Comparison of ENCODE assay signal across 1 cellular context in genomic region chr1:230127105-230128054, GRCh38.
A peak's percentile ranks its signal among the peaks of the same experiment; 100 is the strongest.
TF ChIP-seq lines count a peak whose summit lies in the region.

No MANE protein-coding gene starts in this region.

TF ChIP-seq in K562, 482 proteins besides CTCF, POLR2A, EP300 and RAD21 (continued from another document and continues in another):
- TF ChIP-seq DLX4 (CRISPR knock-in tag; IDR thresholded peaks at IDR 0.05) (no peak), CREB3 (tag; conservative IDR thresholded peaks at IDR 0.05; ENCODE audit: low read depth) (peak; percentile 73), MCM5 (IDR thresholded peaks at IDR 0.05; ENCODE audit: low read depth) (no peak), XRCC5 (IDR thresholded peaks at IDR 0.05; ENCODE audit: low read depth, low read length) (no peak), CBX5 (IDR thresholded peaks at IDR 0.05; ENCODE audit: borderline replicate concordance, low read depth) (0 out of 2 replicates have a peak, but pooled peaks have one; percentile 32), ZC3H8 (IDR thresholded peaks at IDR 0.05) (0 out of 2 replicates have a peak, but pooled peaks have one; percentile 35), PTRF (tag; IDR thresholded peaks at IDR 0.05) (no peak), ZNF239 (CRISPR knock-in tag; IDR thresholded peaks at IDR 0.05) (no peak), NFIX (CRISPR knock-in tag; IDR thresholded peaks at IDR 0.05; ENCODE audit: low read depth) (no peak), ARID1B (IDR thresholded peaks at IDR 0.05) (peak; percentile 99), ZNF766 (CRISPR knock-in tag; conservative IDR thresholded peaks at IDR 0.05) (peak; percentile 73; the same call in 1 of the 2 replicates), SMC3 (conservative IDR thresholded peaks at IDR 0.05; ENCODE audit: insufficient read depth, low read depth, low read length) (no peak), ZNF431 (CRISPR knock-in tag; IDR thresholded peaks at IDR 0.05) (no peak), PHB2 (IDR thresholded peaks at IDR 0.05; ENCODE audit: low read depth) (peak; percentile 77), SMARCE1 (IDR thresholded peaks at IDR 0.05) (peak; percentile 94), KLF13 (tag; IDR thresholded peaks at IDR 0.05; ENCODE audit: borderline replicate concordance, low read depth) (peak; percentile 35; the same call in 1 of the 2 replicates), SMAD2 (IDR thresholded peaks at IDR 0.05; ENCODE audit: low read depth, low read length) (no peak), ADNP (tag; IDR thresholded peaks at IDR 0.05) (peak; percentile 64), CEBPB (tag; IDR thresholded peaks at IDR 0.05) (peak; percentile 97), ZBTB12 (CRISPR knock-in tag; IDR thresholded peaks at IDR 0.05) (no peak), TAF7 (tag; IDR thresholded peaks at IDR 0.05) (no peak), SIRT6 (IDR thresholded peaks at IDR 0.05; ENCODE audit: low read depth, low read length) (no peak), SIX5 (IDR thresholded peaks at IDR 0.05; ENCODE audit: borderline replicate concordance in 1 of 2, insufficient read depth in 1 of 2, low read depth in 1 of 2, low read length in 2 of 2) (no peak), NR2F6 (CRISPR knock-in tag; IDR thresholded peaks at IDR 0.05) (no peak), KLF6 (CRISPR knock-in tag; IDR thresholded peaks at IDR 0.05; ENCODE audit: borderline replicate concordance) (peak; percentile 39; the same call in 1 of the 2 replicates), PHF8 (IDR thresholded peaks at IDR 0.05; ENCODE audit: borderline replicate concordance, low read length) (no peak; the same call in 1 of the 2 replicates), HNRNPK (IDR thresholded peaks at IDR 0.05; ENCODE audit: low read depth, low read length, poor library complexity, severe bottlenecking) (no peak), KLF10 (CRISPR knock-in tag; IDR thresholded peaks at IDR 0.05) (no peak), PML (IDR thresholded peaks at IDR 0.05; ENCODE audit: low read length) (peak; percentile 92), CREB1 (IDR thresholded peaks at IDR 0.05) (peak; percentile 76), CREB1 (CRISPR knock-in tag; IDR thresholded peaks at IDR 0.05) (peak; percentile 33; the same call in 1 of the 2 replicates), ZNF184 (CRISPR knock-in tag; IDR thresholded peaks at IDR 0.05) (no peak), PHF21A (IDR thresholded peaks at IDR 0.05; ENCODE audit: borderline replicate concordance, low read depth) (peak; percentile 69; the same call in 1 of the 2 replicates), TGIF2 (CRISPR knock-in tag; IDR thresholded peaks at IDR 0.05) (no peak), ZNF445 (CRISPR knock-in tag; IDR thresholded peaks at IDR 0.05; ENCODE audit: low read depth) (0 out of 2 replicates have a peak, but pooled peaks have one; percentile 5), SRSF7 (optimal IDR thresholded peaks at IDR 0.05; ENCODE audit: low read depth, low read length) (no peak), ARID2 (IDR thresholded peaks at IDR 0.05) (no peak; the same call in 1 of the 2 replicates)
- TF ChIP-seq, protein P1, sequence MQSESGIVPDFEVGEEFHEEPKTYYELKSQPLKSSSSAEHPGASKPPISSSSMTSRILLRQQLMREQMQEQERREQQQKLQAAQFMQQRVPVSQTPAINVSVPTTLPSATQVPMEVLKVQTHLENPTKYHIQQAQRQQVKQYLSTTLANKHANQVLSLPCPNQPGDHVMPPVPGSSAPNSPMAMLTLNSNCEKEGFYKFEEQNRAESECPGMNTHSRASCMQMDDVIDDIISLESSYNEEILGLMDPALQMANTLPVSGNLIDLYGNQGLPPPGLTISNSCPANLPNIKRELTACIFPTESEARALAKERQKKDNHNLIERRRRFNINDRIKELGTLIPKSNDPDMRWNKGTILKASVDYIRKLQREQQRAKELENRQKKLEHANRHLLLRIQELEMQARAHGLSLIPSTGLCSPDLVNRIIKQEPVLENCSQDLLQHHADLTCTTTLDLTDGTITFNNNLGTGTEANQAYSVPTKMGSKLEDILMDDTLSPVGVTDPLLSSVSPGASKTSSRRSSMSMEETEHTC (IDR thresholded peaks at IDR 0.05) = peak; percentile 99
- TF ChIP-seq, protein P2, sequence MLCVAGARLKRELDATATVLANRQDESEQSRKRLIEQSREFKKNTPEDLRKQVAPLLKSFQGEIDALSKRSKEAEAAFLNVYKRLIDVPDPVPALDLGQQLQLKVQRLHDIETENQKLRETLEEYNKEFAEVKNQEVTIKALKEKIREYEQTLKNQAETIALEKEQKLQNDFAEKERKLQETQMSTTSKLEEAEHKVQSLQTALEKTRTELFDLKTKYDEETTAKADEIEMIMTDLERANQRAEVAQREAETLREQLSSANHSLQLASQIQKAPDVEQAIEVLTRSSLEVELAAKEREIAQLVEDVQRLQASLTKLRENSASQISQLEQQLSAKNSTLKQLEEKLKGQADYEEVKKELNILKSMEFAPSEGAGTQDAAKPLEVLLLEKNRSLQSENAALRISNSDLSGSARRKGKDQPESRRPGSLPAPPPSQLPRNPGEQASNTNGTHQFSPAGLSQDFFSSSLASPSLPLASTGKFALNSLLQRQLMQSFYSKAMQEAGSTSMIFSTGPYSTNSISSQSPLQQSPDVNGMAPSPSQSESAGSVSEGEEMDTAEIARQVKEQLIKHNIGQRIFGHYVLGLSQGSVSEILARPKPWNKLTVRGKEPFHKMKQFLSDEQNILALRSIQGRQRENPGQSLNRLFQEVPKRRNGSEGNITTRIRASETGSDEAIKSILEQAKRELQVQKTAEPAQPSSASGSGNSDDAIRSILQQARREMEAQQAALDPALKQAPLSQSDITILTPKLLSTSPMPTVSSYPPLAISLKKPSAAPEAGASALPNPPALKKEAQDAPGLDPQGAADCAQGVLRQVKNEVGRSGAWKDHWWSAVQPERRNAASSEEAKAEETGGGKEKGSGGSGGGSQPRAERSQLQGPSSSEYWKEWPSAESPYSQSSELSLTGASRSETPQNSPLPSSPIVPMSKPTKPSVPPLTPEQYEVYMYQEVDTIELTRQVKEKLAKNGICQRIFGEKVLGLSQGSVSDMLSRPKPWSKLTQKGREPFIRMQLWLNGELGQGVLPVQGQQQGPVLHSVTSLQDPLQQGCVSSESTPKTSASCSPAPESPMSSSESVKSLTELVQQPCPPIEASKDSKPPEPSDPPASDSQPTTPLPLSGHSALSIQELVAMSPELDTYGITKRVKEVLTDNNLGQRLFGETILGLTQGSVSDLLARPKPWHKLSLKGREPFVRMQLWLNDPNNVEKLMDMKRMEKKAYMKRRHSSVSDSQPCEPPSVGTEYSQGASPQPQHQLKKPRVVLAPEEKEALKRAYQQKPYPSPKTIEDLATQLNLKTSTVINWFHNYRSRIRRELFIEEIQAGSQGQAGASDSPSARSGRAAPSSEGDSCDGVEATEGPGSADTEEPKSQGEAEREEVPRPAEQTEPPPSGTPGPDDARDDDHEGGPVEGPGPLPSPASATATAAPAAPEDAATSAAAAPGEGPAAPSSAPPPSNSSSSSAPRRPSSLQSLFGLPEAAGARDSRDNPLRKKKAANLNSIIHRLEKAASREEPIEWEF (CRISPR knock-in tag; IDR thresholded peaks at IDR 0.05) = 0 out of 2 replicates have a peak, but pooled peaks have one; percentile 53
- TF ChIP-seq, protein P3, sequence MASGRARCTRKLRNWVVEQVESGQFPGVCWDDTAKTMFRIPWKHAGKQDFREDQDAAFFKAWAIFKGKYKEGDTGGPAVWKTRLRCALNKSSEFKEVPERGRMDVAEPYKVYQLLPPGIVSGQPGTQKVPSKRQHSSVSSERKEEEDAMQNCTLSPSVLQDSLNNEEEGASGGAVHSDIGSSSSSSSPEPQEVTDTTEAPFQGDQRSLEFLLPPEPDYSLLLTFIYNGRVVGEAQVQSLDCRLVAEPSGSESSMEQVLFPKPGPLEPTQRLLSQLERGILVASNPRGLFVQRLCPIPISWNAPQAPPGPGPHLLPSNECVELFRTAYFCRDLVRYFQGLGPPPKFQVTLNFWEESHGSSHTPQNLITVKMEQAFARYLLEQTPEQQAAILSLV (tag; IDR thresholded peaks at IDR 0.05) = peak; percentile 52
- TF ChIP-seq, protein P4, sequence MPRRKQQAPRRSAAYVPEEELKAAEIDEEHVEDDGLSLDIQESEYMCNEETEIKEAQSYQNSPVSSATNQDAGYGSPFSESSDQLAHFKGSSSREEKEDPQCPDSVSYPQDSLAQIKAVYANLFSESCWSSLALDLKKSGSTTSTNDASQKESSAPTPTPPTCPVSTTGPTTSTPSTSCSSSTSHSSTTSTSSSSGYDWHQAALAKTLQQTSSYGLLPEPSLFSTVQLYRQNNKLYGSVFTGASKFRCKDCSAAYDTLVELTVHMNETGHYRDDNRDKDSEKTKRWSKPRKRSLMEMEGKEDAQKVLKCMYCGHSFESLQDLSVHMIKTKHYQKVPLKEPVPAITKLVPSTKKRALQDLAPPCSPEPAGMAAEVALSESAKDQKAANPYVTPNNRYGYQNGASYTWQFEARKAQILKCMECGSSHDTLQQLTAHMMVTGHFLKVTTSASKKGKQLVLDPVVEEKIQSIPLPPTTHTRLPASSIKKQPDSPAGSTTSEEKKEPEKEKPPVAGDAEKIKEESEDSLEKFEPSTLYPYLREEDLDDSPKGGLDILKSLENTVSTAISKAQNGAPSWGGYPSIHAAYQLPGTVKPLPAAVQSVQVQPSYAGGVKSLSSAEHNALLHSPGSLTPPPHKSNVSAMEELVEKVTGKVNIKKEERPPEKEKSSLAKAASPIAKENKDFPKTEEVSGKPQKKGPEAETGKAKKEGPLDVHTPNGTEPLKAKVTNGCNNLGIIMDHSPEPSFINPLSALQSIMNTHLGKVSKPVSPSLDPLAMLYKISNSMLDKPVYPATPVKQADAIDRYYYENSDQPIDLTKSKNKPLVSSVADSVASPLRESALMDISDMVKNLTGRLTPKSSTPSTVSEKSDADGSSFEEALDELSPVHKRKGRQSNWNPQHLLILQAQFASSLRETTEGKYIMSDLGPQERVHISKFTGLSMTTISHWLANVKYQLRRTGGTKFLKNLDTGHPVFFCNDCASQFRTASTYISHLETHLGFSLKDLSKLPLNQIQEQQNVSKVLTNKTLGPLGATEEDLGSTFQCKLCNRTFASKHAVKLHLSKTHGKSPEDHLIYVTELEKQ (CRISPR knock-in tag; IDR thresholded peaks at IDR 0.05) = no peak
- TF ChIP-seq, protein P5, sequence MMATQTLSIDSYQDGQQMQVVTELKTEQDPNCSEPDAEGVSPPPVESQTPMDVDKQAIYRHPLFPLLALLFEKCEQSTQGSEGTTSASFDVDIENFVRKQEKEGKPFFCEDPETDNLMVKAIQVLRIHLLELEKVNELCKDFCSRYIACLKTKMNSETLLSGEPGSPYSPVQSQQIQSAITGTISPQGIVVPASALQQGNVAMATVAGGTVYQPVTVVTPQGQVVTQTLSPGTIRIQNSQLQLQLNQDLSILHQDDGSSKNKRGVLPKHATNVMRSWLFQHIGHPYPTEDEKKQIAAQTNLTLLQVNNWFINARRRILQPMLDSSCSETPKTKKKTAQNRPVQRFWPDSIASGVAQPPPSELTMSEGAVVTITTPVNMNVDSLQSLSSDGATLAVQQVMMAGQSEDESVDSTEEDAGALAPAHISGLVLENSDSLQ (IDR thresholded peaks at IDR 0.05) = peak; percentile 91
- TF ChIP-seq, protein P6, sequence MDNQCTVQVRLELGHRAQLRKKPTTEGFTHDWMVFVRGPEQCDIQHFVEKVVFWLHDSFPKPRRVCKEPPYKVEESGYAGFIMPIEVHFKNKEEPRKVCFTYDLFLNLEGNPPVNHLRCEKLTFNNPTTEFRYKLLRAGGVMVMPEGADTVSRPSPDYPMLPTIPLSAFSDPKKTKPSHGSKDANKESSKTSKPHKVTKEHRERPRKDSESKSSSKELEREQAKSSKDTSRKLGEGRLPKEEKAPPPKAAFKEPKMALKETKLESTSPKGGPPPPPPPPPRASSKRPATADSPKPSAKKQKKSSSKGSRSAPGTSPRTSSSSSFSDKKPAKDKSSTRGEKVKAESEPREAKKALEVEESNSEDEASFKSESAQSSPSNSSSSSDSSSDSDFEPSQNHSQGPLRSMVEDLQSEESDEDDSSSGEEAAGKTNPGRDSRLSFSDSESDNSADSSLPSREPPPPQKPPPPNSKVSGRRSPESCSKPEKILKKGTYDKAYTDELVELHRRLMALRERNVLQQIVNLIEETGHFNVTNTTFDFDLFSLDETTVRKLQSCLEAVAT (IDR thresholded peaks at IDR 0.05) = 0 out of 4 replicates have a peak, but pooled peaks of 1 of the 2 experiments have one; percentile 59
- TF ChIP-seq, protein P7, sequence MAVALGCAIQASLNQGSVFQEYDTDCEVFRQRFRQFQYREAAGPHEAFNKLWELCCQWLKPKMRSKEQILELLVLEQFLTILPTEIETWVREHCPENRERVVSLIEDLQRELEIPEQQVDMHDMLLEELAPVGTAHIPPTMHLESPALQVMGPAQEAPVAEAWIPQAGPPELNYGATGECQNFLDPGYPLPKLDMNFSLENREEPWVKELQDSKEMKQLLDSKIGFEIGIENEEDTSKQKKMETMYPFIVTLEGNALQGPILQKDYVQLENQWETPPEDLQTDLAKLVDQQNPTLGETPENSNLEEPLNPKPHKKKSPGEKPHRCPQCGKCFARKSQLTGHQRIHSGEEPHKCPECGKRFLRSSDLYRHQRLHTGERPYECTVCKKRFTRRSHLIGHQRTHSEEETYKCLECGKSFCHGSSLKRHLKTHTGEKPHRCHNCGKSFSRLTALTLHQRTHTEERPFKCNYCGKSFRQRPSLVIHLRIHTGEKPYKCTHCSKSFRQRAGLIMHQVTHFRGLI (CRISPR knock-in tag; IDR thresholded peaks at IDR 0.05) = no peak; the same call in 1 of the 2 replicates
- TF ChIP-seq, protein P8, sequence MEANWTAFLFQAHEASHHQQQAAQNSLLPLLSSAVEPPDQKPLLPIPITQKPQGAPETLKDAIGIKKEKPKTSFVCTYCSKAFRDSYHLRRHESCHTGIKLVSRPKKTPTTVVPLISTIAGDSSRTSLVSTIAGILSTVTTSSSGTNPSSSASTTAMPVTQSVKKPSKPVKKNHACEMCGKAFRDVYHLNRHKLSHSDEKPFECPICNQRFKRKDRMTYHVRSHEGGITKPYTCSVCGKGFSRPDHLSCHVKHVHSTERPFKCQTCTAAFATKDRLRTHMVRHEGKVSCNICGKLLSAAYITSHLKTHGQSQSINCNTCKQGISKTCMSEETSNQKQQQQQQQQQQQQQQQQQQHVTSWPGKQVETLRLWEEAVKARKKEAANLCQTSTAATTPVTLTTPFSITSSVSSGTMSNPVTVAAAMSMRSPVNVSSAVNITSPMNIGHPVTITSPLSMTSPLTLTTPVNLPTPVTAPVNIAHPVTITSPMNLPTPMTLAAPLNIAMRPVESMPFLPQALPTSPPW (CRISPR knock-in tag; IDR thresholded peaks at IDR 0.05) = peak; percentile 99
